Comparison of ENCODE assay signal across 1 cellular context in genomic region chr20:45917790-45918141, GRCh38.
TF ChIP-seq lines count a peak whose summit lies in the region.

No MANE protein-coding gene starts in this region.

TF ChIP-seq in IMR-90, 13 proteins besides CTCF, POLR2A, EP300 and RAD21 (continued from another document):
- TF ChIP-seq ELK1 (IDR thresholded peaks at IDR 0.05; ENCODE audit: borderline replicate concordance, low read depth, low read length) (no peak), USF2 (IDR thresholded peaks at IDR 0.05; ENCODE audit: low read depth, low read length) (no peak), MAZ (IDR thresholded peaks at IDR 0.05; ENCODE audit: borderline replicate concordance, low read depth, low read length) (no peak), RFX5 (IDR thresholded peaks at IDR 0.05; ENCODE audit: low read depth, low read length) (no peak), MXI1 (IDR thresholded peaks at IDR 0.05; ENCODE audit: borderline replicate concordance, low read depth, low read length) (no peak)
